ENCODE assay signal across 11 cellular contexts in genomic region chr3:188687389-188687788, GRCh38.
DNase-seq lines count a peak whose midpoint lies in the region; ATAC-seq and TF ChIP-seq lines count a peak whose summit lies in the region.
"Had no signal": no experiment of that assay in that cellular context is flagged by ENCODE, and none has a peak within 500 bp of the region (broad histone marks: within the 10 kb centered on the region; RNA-seq: fewer than 3 reads in every experiment).

No MANE protein-coding gene starts in this region.

- H3K27ac ChIP-seq in PC-9 (no peak overlapping the region), esophagus muscularis mucosa (replicated peaks in 1 of 4) (peak overlapping the region; percentile 21 to 80 (median 70)), smooth muscle cell (ENCODE audit: low read depth) (peak overlapping the region; percentile 12)

- BruUV-seq in PC-9 (replicated peaks; lab: Mats Ljungman, UMichigan): no TSS peak

- peak; percentile 18 for DNase-seq in DMS 273 (lab: John Stamatoyannopoulos, UW; ENCODE audit: unreplicated experiment)
- no peak for DNase-seq in DMS 273 treated with DMSO at 0.1 percent for 48 hours (lab: John Stamatoyannopoulos, UW)
- peak in 1 of 2 experiments; percentile 44 for DNase-seq in PC-9
- no peak for DNase-seq in esophagus muscularis mucosa (ENCODE audit: extremely low spot score)
- DNase-seq in smooth muscle cell (lab: John Stamatoyannopoulos, UW; ENCODE audit: unreplicated experiment): no peak
- DNase-seq in activated CD8-positive, alpha-beta memory T cell treated with anti-CD3 and anti-CD28 coated beads for 24 hours: no peak
- no peak for DNase-seq in progenitor cell of endocrine pancreas (ENCODE audit: low spot score, unreplicated experiment)
- DNase-seq: 8988T had no signal

- H3K27me3 ChIP-seq in PC-9 (ENCODE audit: insufficient read depth, low read depth) (no peaks in the 10 kb centered on the region), esophagus muscularis mucosa (no peaks in the 10 kb centered on the region), smooth muscle cell (ENCODE audit: low read depth) (no peaks in the 10 kb centered on the region)

- H3K9ac ChIP-seq in smooth muscle cell (ENCODE audit: low read depth): no peak overlapping the region

- H4K20me1 ChIP-seq in PC-9 (ENCODE audit: insufficient read depth) (no peaks in the 10 kb centered on the region), smooth muscle cell (ENCODE audit: low read depth) (peaks cover 33% of the 10 kb centered on the region)

- 80% methylated on average over 3 of the region's 3 CpGs for WGBS in esophagus muscularis mucosa
- WGBS in smooth muscle cell (ENCODE audit: low lambda C conversion rate): 64% methylated on average over 3 of the region's 3 CpGs

- no peaks in the 10 kb centered on the region for H3K27me3 Mint-ChIP-seq in progenitor cell of endocrine pancreas
- H3K27me3 Mint-ChIP-seq: T-cell had no signal

- intact Hi-C loops in PC-9 (cut with micrococcal nuclease; ENCODE audit: unreplicated experiment) (no loop called here), esophagus muscularis mucosa (cut with DNase I) (no loop called here)

- no peaks in the 10 kb centered on the region for H3K9me3 Mint-ChIP-seq in progenitor cell of endocrine pancreas (ENCODE audit: low read depth)
- H3K9me3 Mint-ChIP-seq: T-cell had no signal

- H2AFZ ChIP-seq in PC-9 (no peak overlapping the region), smooth muscle cell (ENCODE audit: low read depth) (no peak overlapping the region)

- no peaks in the 10 kb centered on the region for H3K36me3 ChIP-seq in PC-9 (ENCODE audit: low read depth)
- H3K36me3 ChIP-seq in esophagus muscularis mucosa: no peaks in the 10 kb centered on the region
- H3K36me3 ChIP-seq in smooth muscle cell (ENCODE audit: low read depth): no peaks in the 10 kb centered on the region
- H3K36me3 ChIP-seq: HAP-1 had no signal

- no peak overlapping the region for H3K4me2 ChIP-seq in PC-9
- no peak overlapping the region for H3K4me2 ChIP-seq in smooth muscle cell

- no peak overlapping the region for H3K27ac Mint-ChIP-seq in progenitor cell of endocrine pancreas
- H3K27ac Mint-ChIP-seq: T-cell had no signal

- no peaks in the 10 kb centered on the region for H3K9me2 ChIP-seq in PC-9 (ENCODE audit: insufficient read depth)

- no peak for TF ChIP-seq EP300 in esophagus muscularis mucosa (IDR thresholded peaks at IDR 0.05)

- peak; percentile 45; the same call in 1 of the 2 replicates for TF ChIP-seq CTCF in PC-9 (conservative IDR thresholded peaks at IDR 0.05)
- no peak for TF ChIP-seq CTCF in esophagus muscularis mucosa (IDR thresholded peaks at IDR 0.05)
- peak; percentile 19 for TF ChIP-seq CTCF in smooth muscle cell (IDR thresholded peaks at IDR 0.05; ENCODE audit: borderline replicate concordance, insufficient read depth, poor library complexity, severe bottlenecking)
- TF ChIP-seq CTCF in progenitor cell of endocrine pancreas (IDR thresholded peaks at IDR 0.05; ENCODE audit: unreplicated experiment): no peak

- no peak for ATAC-seq in HG03457 (IDR thresholded peaks at IDR 0.05; ENCODE audit: unreplicated experiment)
- ATAC-seq: T-cell had no signal

- peaks cover 4% of the 10 kb centered on the region for H3K4me1 Mint-ChIP-seq in progenitor cell of endocrine pancreas (ENCODE audit: low read depth)

- POLR2A ChIA-PET in PC-9 (lab: Charles Lee; ENCODE audit: unreplicated experiment): interaction anchor here (0.5 to 0.6 kb wide), 3 partner anchors 350 to 811 kb away, joined by 3 to 7 read pairs (median 3); no protein-coding TSS in a partner anchor

- peaks cover 6% of the 10 kb centered on the region; the same call in 1 of the 2 replicates for H3K9me3 ChIP-seq in PC-9 (ENCODE audit: insufficient read depth, low read depth)
- no peaks in the 10 kb centered on the region for H3K9me3 ChIP-seq in esophagus muscularis mucosa
- no peaks in the 10 kb centered on the region for H3K9me3 ChIP-seq in smooth muscle cell (replicated peaks; ENCODE audit: low read depth)
- H3K9me3 ChIP-seq: HAP-1 had no signal

- no peak for TF ChIP-seq POLR2A in esophagus muscularis mucosa (IDR thresholded peaks at IDR 0.05; ENCODE audit: low read depth)

- H3K36me3 Mint-ChIP-seq in progenitor cell of endocrine pancreas (ENCODE audit: insufficient read depth): no peaks in the 10 kb centered on the region

- CTCF ChIA-PET in PC-9 (lab: Charles Lee): no interaction called here

- no peak overlapping the region for H3K4me3 Mint-ChIP-seq in progenitor cell of endocrine pancreas (ENCODE audit: low read depth)
- H3K4me3 Mint-ChIP-seq: T-cell had no signal

- H3K79me2 ChIP-seq in PC-9 (ENCODE audit: low read depth) (no peaks in the 10 kb centered on the region), smooth muscle cell (ENCODE audit: low read depth) (peaks cover 30% of the 10 kb centered on the region)

- no peaks in the 10 kb centered on the region; the same call in 1 of the 2 replicates for H3F3A ChIP-seq in PC-9 (ENCODE audit: insufficient read depth, low read depth)
- H3F3A ChIP-seq in smooth muscle cell (ENCODE audit: low read depth): peaks cover 4% of the 10 kb centered on the region

- H3K4me3 ChIP-seq in PC-9: no peak overlapping the region
- H3K4me3 ChIP-seq in esophagus muscularis mucosa: no peak overlapping the region
- H3K4me3 ChIP-seq in smooth muscle cell: no peak overlapping the region
- H3K4me3 ChIP-seq: HAP-1 had no signal

- H3K4me1 ChIP-seq in PC-9 (replicated peaks; ENCODE audit: insufficient read depth) (peaks cover 11% of the 10 kb centered on the region), esophagus muscularis mucosa (peaks cover 56 to 98% (median 84%) of the 10 kb centered on the region in 4 donors), smooth muscle cell (ENCODE audit: low read depth) (no peaks in the 10 kb centered on the region)
- H3K4me1 ChIP-seq: HAP-1 had no signal

Comparison
In these comparisons a context has a peak if more than half of its experiments do, and no peak if none do; other contexts are left out.
1. CTCF ChIP-seq: peak in PC-9 (single experiment) and smooth muscle cell (single experiment); none in esophagus muscularis mucosa (0 of 3) and progenitor cell of endocrine pancreas (single experiment).